In the genomic region with DNA sequence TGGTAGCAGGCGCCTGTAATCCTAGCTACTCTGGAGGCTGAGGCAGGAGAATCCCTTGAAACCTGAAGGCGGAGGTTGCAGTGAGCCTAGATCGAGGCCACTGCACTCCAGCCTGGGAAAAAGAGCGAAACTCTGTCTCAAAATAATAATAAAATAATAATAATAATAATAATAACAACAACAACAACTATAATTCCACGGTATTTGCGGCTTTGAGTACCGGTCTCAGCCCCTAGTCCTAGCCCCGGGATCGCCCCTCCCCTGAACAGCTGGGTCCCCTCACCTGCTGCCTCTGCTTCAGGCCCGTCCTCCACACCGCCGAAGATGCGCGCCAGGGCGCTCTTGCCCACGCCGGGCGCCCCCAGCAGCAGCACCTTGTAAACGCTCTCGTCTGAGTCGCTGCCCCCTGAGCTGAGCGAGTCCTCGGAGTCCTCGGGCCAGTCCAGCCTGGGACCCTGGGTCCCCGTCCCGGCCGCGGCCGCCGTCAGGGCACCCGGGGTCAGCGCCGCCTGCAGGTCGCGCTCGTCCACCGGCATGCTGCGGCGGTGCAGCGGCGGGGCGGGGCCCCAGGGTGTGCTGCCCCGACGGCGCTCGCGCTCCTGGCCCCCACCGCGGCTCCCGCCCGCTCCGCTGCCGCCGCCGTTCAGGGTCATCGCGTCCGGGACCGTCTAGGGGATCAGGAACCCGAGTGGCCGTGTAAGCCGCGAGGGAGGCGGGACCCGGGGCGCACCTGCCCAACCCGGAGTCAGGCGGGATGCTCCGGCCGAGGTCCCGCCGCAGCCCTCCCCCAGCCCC, we compare ENCODE assay signal across 9 cellular contexts. TPM values are rescaled to one million over a fixed set of nuclear protein-coding genes. Genes with fewer than 3 reads are reported as not detected.
DNase-seq lines count a peak whose midpoint lies in the region; ATAC-seq and TF ChIP-seq lines count a peak whose summit lies in the region.
"Had no signal": no experiment of that assay in that cellular context is flagged by ENCODE, and none has a peak within 500 bp of the region (broad histone marks: within the 10 kb centered on the region; RNA-seq: fewer than 3 reads in every experiment).

No MANE protein-coding gene starts in this region.

- ATAC-seq in activated T-helper 17 cell treated with anti-CD3 and anti-CD28 coated beads, Interleukin-2, amount 50 U/mL, for 72 hours (replicated peaks) = peak; percentile 73
- ATAC-seq in psoas muscle = peak in 2 of 4 donors; percentile 3 to 8

- peak overlapping the region; percentile 69 for H3K4me3 Mint-ChIP-seq in Calu3 (ENCODE audit: low read depth, unreplicated experiment)
- peak overlapping the region; percentile 16 for H3K4me3 Mint-ChIP-seq in activated T-helper 17 cell treated with anti-CD3 and anti-CD28 coated beads, Interleukin-2, amount 50 U/mL, for 72 hours

- no peaks in the 10 kb centered on the region for H3K9me3 ChIP-seq in psoas muscle

- peaks cover 16% of the 10 kb centered on the region for H3K36me3 Mint-ChIP-seq in Calu3 (ENCODE audit: insufficient read depth, unreplicated experiment)
- H3K36me3 Mint-ChIP-seq in activated T-helper 17 cell treated with anti-CD3 and anti-CD28 coated beads, Interleukin-2, amount 50 U/mL, for 72 hours (ENCODE audit: low read depth) = peaks cover 3% of the 10 kb centered on the region

- peaks cover 35% of the 10 kb centered on the region for H3K27me3 Mint-ChIP-seq in Calu3 (ENCODE audit: unreplicated experiment)
- H3K27me3 Mint-ChIP-seq in activated T-helper 17 cell treated with anti-CD3 and anti-CD28 coated beads, Interleukin-2, amount 50 U/mL, for 72 hours = peaks cover 17% of the 10 kb centered on the region

- BruUV-seq in Calu3 (replicated peaks; lab: Mats Ljungman, UMichigan) = no TSS peak

- H3K27me3 ChIP-seq in HL-60 (ENCODE audit: insufficient read depth, poor library complexity, severe bottlenecking) (peaks cover 36% of the 10 kb centered on the region), psoas muscle (ENCODE audit: insufficient read depth in 3 of 3, low read length in 2 of 3) (no peaks in the 10 kb centered on the region)

- DNase-seq in Calu3 (peak; percentile 68), HL-60 (ENCODE audit: low read depth in 1 of 2, low spot score in 1 of 2) (no peak), germinal center (ENCODE audit: low spot score) (peak; percentile 69), psoas muscle (peak; percentile 54 to 73), globus pallidus (ENCODE audit: low spot score) (no peak), COR-L47 (lab: John Stamatoyannopoulos, UW) (no peak), H4 (ENCODE audit: low spot score) (no peak)

- H3K9me3 Mint-ChIP-seq in Calu3 (ENCODE audit: low read depth, unreplicated experiment) = no peaks in the 10 kb centered on the region
- no peaks in the 10 kb centered on the region for H3K9me3 Mint-ChIP-seq in activated T-helper 17 cell treated with anti-CD3 and anti-CD28 coated beads, Interleukin-2, amount 50 U/mL, for 72 hours

- H3K4me1 Mint-ChIP-seq in Calu3 (ENCODE audit: low read depth, unreplicated experiment) = peaks cover 34% of the 10 kb centered on the region
- H3K4me1 Mint-ChIP-seq in activated T-helper 17 cell treated with anti-CD3 and anti-CD28 coated beads, Interleukin-2, amount 50 U/mL, for 72 hours = peaks cover 5% of the 10 kb centered on the region

- CTCF ChIA-PET in Calu3 (lab: Charles Lee) = interaction anchor here (0.6 kb wide), 1 partner anchor 541 kb away, joined by 4 read pairs; no protein-coding TSS in a partner anchor

- intact Hi-C loops in Calu3 (cut with micrococcal nuclease; ENCODE audit: unreplicated experiment) (no loop called here), psoas muscle (cut with DNase I) (no loop called here)

- H3K27ac ChIP-seq in HL-60 (replicated peaks) (no peak overlapping the region), psoas muscle (peak overlapping the region; percentile 96)

- TF ChIP-seq CTCF in Calu3 (IDR thresholded peaks at IDR 0.05; ENCODE audit: unreplicated experiment) (peak; percentile 54), HL-60 (IDR thresholded peaks at IDR 0.05; ENCODE audit: insufficient read depth, low read length) (peak; percentile 23), psoas muscle (IDR thresholded peaks at IDR 0.05) (peak; percentile 43)

- WGBS in psoas muscle, 3 donors = 5 to 8% (median 6%) methylated on average over 53 to 72 of the region's 72 CpGs

- H3K4me1 ChIP-seq in psoas muscle = peaks cover 31% of the 10 kb centered on the region

- H3K36me3 ChIP-seq in psoas muscle (ENCODE audit: insufficient read depth in 1 of 2, low read depth in 1 of 2) = peaks cover 0 to 32% of the 10 kb centered on the region in 2 donors

- H3K4me3 ChIP-seq in HL-60 (replicated peaks; ENCODE audit: insufficient read depth, low read length) (no peak overlapping the region), psoas muscle (peak overlapping the region; percentile 67)

- no peak overlapping the region for H3K27ac Mint-ChIP-seq in Calu3 (ENCODE audit: unreplicated experiment)
- H3K27ac Mint-ChIP-seq in activated T-helper 17 cell treated with anti-CD3 and anti-CD28 coated beads, Interleukin-2, amount 50 U/mL, for 72 hours = no peak overlapping the region

RNA-seq across cellular contexts. Expression of a gene that starts 0.6 kb away (rescaled TPM):
- 1.3 and 2.2 TPM in 2 replicates for total RNA-seq in Calu3 (2022)
- total RNA-seq in activated T-helper 17 cell treated with anti-CD3 and anti-CD28 coated beads, Interleukin-2, amount 50 U/mL, for 72 hours = 1 to 10 TPM; 2.1 to 6.5 TPM
- 1,000 to 10,000 TPM in 1 of 4 donors, 100 to 1,000 TPM in 3; 164 to 2,869 (median 749) TPM for total RNA-seq in psoas muscle
- 100 to 1,000 TPM; 168 to 304 (median 293) TPM for polyA plus RNA-seq in psoas muscle
- 0.12 TPM in 1 of 2 replicates, not detected in the other for total RNA-seq in H4 (2014; rRNA removed; shearing (Covaris generic))

RNA-seq across cellular contexts. Expression of a gene that starts 6.0 kb away (rescaled TPM):
- total RNA-seq in Calu3 (2022) (not detected in 2 replicates), psoas muscle (1 to 10 TPM in 1 of 4 donors, under 1 TPM in 1, not detected in 2; 0.53 to 3.3 TPM)
- not detected for total RNA-seq in activated T-helper 17 cell treated with anti-CD3 and anti-CD28 coated beads, Interleukin-2, amount 50 U/mL, for 72 hours
- polyA plus RNA-seq in psoas muscle = under 1 TPM; 0.65 to 0.78 (median 0.75) TPM
- not detected in 2 replicates for total RNA-seq in H4 (2014; rRNA removed; shearing (Covaris generic))
- total RNA-seq: M059J had no signal

RNA-seq across cellular contexts. Expression of a gene that starts 9.5 kb away (rescaled TPM):
- total RNA-seq in Calu3 (2022) (121 and 126 TPM in 2 replicates), psoas muscle (100 to 1,000 TPM; 145 to 346 (median 248) TPM)
- 100 to 1,000 TPM; 153 to 167 TPM for total RNA-seq in activated T-helper 17 cell treated with anti-CD3 and anti-CD28 coated beads, Interleukin-2, amount 50 U/mL, for 72 hours
- polyA plus RNA-seq in psoas muscle = 100 to 1,000 TPM; 431 to 818 (median 460) TPM
- total RNA-seq in H4 (2014; rRNA removed; shearing (Covaris generic)) = 207 and 213 TPM in 2 replicates

RNA-seq across cellular contexts. Expression of a gene that starts 10.6 kb away (rescaled TPM):
- total RNA-seq in Calu3 (2022) (58.7 and 61.1 TPM in 2 replicates), psoas muscle (10 to 100 TPM; 22.7 to 92.8 (median 57.6) TPM)
- 10 to 100 TPM; 31.2 to 31.5 TPM for total RNA-seq in activated T-helper 17 cell treated with anti-CD3 and anti-CD28 coated beads, Interleukin-2, amount 50 U/mL, for 72 hours
- 10 to 100 TPM; 12.8 to 22.4 (median 21.6) TPM for polyA plus RNA-seq in psoas muscle
- 13.8 and 15.6 TPM in 2 replicates for total RNA-seq in H4 (2014; rRNA removed; shearing (Covaris generic))

RNA-seq across cellular contexts. Expression of a gene that starts 36.3 kb away (rescaled TPM):
- total RNA-seq in Calu3 (2022) (0.64 and 2.5 TPM in 2 replicates), psoas muscle (10 to 100 TPM in 3 of 4 donors, 1 to 10 TPM in 1; 9.7 to 15.2 (median 13.5) TPM)
- total RNA-seq in activated T-helper 17 cell treated with anti-CD3 and anti-CD28 coated beads, Interleukin-2, amount 50 U/mL, for 72 hours = 1 to 10 TPM; 2.6 to 4.2 TPM
- polyA plus RNA-seq in psoas muscle = 1 to 10 TPM in 2 of 3 donors, under 1 TPM in 1; 0.48 to 8.7 (median 8.5) TPM
- 0.68 and 1.2 TPM in 2 replicates for total RNA-seq in H4 (2014; rRNA removed; shearing (Covaris generic))

Comparison
In these comparisons a context has a peak if more than half of its experiments do, and no peak if none do; other contexts are left out.
1. DNase-seq: peak in Calu3 (single experiment), germinal center (single experiment) and psoas muscle (2 of 2); none in HL-60 (0 of 2), globus pallidus (single experiment), COR-L47 (single experiment) and H4 (single experiment).
2. RNA of a gene that starts 0.6 kb away (total RNA-seq): 164 to 2,869 TPM in psoas muscle; 2.1 to 6.5 TPM in activated T-helper 17 cell treated with anti-CD3 and anti-CD28 coated beads, Interleukin-2, amount 50 U/mL, for 72 hours, 1.3 to 2.2 TPM in Calu3 and 0.12 TPM in H4; every median in the first group is over 10 times any median in the second.
3. Peak in every context shown above with its lines, with median percentiles within 50 percentile points of each other: CTCF ChIP-seq.